In genomic region chr13:69948016-69948415, GRCh38 we compare ENCODE assay signal across 1 cellular context.
TF ChIP-seq lines count a peak whose summit lies in the region.

No MANE protein-coding gene starts in this region.

TF ChIP-seq in WTC11, 78 proteins besides CTCF, POLR2A, EP300 and RAD21 (continued from another document):
- TF ChIP-seq ARID4B (CRISPR knock-in tag; IDR thresholded peaks at IDR 0.05; ENCODE audit: borderline replicate concordance) (no peak), FOXP4 (CRISPR knock-in tag; IDR thresholded peaks at IDR 0.05) (no peak), TEAD1 (CRISPR knock-in tag; IDR thresholded peaks at IDR 0.05) (no peak), ZNF423 (CRISPR knock-in tag; IDR thresholded peaks at IDR 0.05) (no peak), E2F5 (CRISPR knock-in tag; IDR thresholded peaks at IDR 0.05) (no peak)
